Comparison of ENCODE assay signal across 16 cellular contexts in genomic region chr12:90360300-90360699, GRCh38.
DNase-seq lines count a peak whose midpoint lies in the region; ATAC-seq, FAIRE-seq and TF ChIP-seq lines count a peak whose summit lies in the region.
"Had no signal": no experiment of that assay in that cellular context is flagged by ENCODE, and none has a peak within 500 bp of the region (broad histone marks: within the 10 kb centered on the region; RNA-seq: fewer than 3 reads in every experiment).

No MANE protein-coding gene starts in this region.

- H3K36me3 Mint-ChIP-seq in nephron progenitor cell (ENCODE audit: low read depth): no peaks in the 10 kb centered on the region

- H3K4me3 ChIP-seq in heart left ventricle: no peak overlapping the region
- H3K4me3 ChIP-seq: BLaER1, GM12878 had no signal

- no peaks in the 10 kb centered on the region for H3K4me1 ChIP-seq in heart left ventricle
- H3K4me1 ChIP-seq: BLaER1 had no signal

- TF ChIP-seq CTCF in D721Med (IDR thresholded peaks at IDR 0.05; ENCODE audit: insufficient read depth, missing control alignments): no peak
- TF ChIP-seq CTCF in RWPE1 (conservative IDR thresholded peaks at IDR 0.05; ENCODE audit: low read depth): no peak
- no peak for TF ChIP-seq CTCF in nephron progenitor cell (IDR thresholded peaks at IDR 0.05)
- TF ChIP-seq CTCF in heart left ventricle (IDR thresholded peaks at IDR 0.05): no peak

- POLR2A ChIA-PET in RWPE1 (lab: Yijun Ruan, JAX; ENCODE audit: low non-redundant PET): no interaction called here

- peaks cover 31% of the 10 kb centered on the region for H3K4me1 Mint-ChIP-seq in nephron progenitor cell

- no peaks in the 10 kb centered on the region for H3K27me3 ChIP-seq in heart left ventricle
- H3K27me3 ChIP-seq: BLaER1 had no signal

- intact Hi-C loops in heart left ventricle (cut with DNase I): no loop called here

- ATAC-seq in heart left ventricle: no peak
- no peak for ATAC-seq in HG03439 (IDR thresholded peaks at IDR 0.05; ENCODE audit: unreplicated experiment)
- ATAC-seq: GM12878 had no signal

- H3K36me3 ChIP-seq in heart left ventricle: no peaks in the 10 kb centered on the region
- H3K36me3 ChIP-seq: BLaER1 had no signal

- H3K27ac Mint-ChIP-seq in nephron progenitor cell: peak overlapping the region; percentile 36
- H3K27ac Mint-ChIP-seq: HFFc6 had no signal

- DNase-seq in D721Med (ENCODE audit: insufficient read length, low spot score) (no peak), RWPE1 (ENCODE audit: low spot score) (peak; percentile 16), epithelial cell of prostate (ENCODE audit: low read depth, low spot score) (peak; percentile 29), nephron progenitor cell (no peak), heart left ventricle (no peak), NCI-H748 treated with DMSO at 0.1 percent for 48 hours (lab: John Stamatoyannopoulos, UW) (no peak)
- DNase-seq: 8988T, AML-193, DMS 273 treated with DMSO at 0.1 percent for 48 hours, HCEC 1CT, HFFc6 had no signal

- FAIRE-seq in D721Med (lab: Jason Lieb, UNC): peak; percentile 87
- FAIRE-seq: GM12878, GM18507 had no signal

- H3K9me3 Mint-ChIP-seq in nephron progenitor cell: no peaks in the 10 kb centered on the region
- H3K9me3 Mint-ChIP-seq: HFFc6 had no signal

- no peak for TF ChIP-seq POLR2A in heart left ventricle (IDR thresholded peaks at IDR 0.05)

- CTCF ChIA-PET in RWPE1 (lab: Yijun Ruan, JAX): interaction anchor here (0.6 to 0.7 kb wide), 2 partner anchors 208 to 966 kb away, joined by 3 read pairs; no protein-coding TSS in a partner anchor

- peaks cover 2% of the 10 kb centered on the region for H3K27me3 Mint-ChIP-seq in nephron progenitor cell (ENCODE audit: low read depth, poor library complexity)

- no peak overlapping the region for H3K4me3 Mint-ChIP-seq in nephron progenitor cell
- H3K4me3 Mint-ChIP-seq: HFFc6 had no signal

- H3K9me3 ChIP-seq in heart left ventricle: no peaks in the 10 kb centered on the region
- H3K9me3 ChIP-seq: BLaER1 had no signal

- no peak overlapping the region for H3K27ac ChIP-seq in RWPE1
- H3K27ac ChIP-seq in epithelial cell of prostate: peak overlapping the region; percentile 22
- no peak overlapping the region for H3K27ac ChIP-seq in heart left ventricle
- H3K27ac ChIP-seq: BLaER1, HL-60 had no signal

Comparison
In these comparisons a context has a peak if more than half of its experiments do, and no peak if none do; other contexts are left out.
1. DNase-seq: peak in RWPE1 (single experiment) and epithelial cell of prostate (single experiment); none in D721Med (single experiment), nephron progenitor cell (single experiment), heart left ventricle (0 of 5) and NCI-H748 treated with DMSO at 0.1 percent for 48 hours (single experiment).